28 cellular contexts compared by ENCODE assay signal in the genomic region with DNA sequence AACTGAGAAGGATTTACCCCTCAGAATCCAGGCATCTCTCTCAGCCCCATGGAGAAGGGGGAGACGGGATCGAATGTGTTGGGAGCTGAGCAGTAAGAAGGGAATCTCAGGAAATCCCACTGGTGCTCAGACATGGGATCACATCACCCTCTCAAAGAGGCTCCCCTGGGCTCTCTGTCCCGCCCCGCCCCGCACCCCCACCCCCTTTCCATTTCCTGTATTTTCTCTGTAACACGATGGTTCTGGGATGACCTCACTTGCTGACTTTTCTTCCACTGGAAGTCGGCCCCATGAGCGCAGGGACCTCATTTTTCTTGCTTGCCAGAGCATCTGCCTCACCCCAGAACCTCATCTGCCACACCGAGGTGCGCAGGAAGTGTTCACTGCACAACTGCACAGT.
A peak's percentile ranks its signal among the peaks of the same experiment; 100 is the strongest.
DNase-seq lines count a peak whose midpoint lies in the region; ATAC-seq, FAIRE-seq and TF ChIP-seq lines count a peak whose summit lies in the region.
"Had no signal": no experiment of that assay in that cellular context is flagged by ENCODE, and none has a peak within 500 bp of the region (broad histone marks: within the 10 kb centered on the region; RNA-seq: fewer than 3 reads in every experiment).

No MANE protein-coding gene starts in this region.

- H3K36me3 ChIP-seq in SJCRH30 (no peaks in the 10 kb centered on the region), kidney (ENCODE audit: control insufficient read depth in 1 of 2, insufficient read depth in 2 of 2, low read length in 2 of 2) (no peaks in the 10 kb centered on the region), mammary epithelial cell (ENCODE audit: insufficient read depth, low read length) (no peaks in the 10 kb centered on the region)
- H3K36me3 ChIP-seq: Peyer's patch, right atrium auricular region, thyroid gland, WERI-Rb-1 had no signal

- FAIRE-seq in kidney (lab: Jason Lieb, UNC): no peak
- FAIRE-seq in urothelium cell line (lab: Jason Lieb, UNC): no peak
- FAIRE-seq: A549, endothelial cell of umbilical vein, frontal cortex had no signal

- TF ChIP-seq CTCF in kidney (IDR thresholded peaks at IDR 0.05; ENCODE audit: borderline replicate concordance, extremely low read depth, insufficient read depth) (no peak), mammary epithelial cell (conservative IDR thresholded peaks at IDR 0.05 in 1 of 2, IDR thresholded peaks at IDR 0.05 in 1 of 2; ENCODE audit: extremely low read depth in 1 of 2, insufficient read depth in 1 of 2, low read depth in 1 of 2, low read length in 2 of 2) (no peak)

- DNase-seq in cardiac septum (ENCODE audit: low spot score): peak; percentile 50
- DNase-seq in Right ventricle myocardium inferior (ENCODE audit: missing footprints): no peak
- peak; percentile 45 to 60 for DNase-seq in SJCRH30
- DNase-seq in kidney: peak; percentile 32
- peak; percentile 60 for DNase-seq in urothelium cell line (ENCODE audit: low spot score)
- DNase-seq in SHP77 (lab: John Stamatoyannopoulos, UW): no peak
- DNase-seq in NCI-H1105 (lab: John Stamatoyannopoulos, UW): no peak
- DNase-seq in mammary epithelial cell: no peak
- DNase-seq: activated CD4-positive, alpha-beta T cell treated with anti-CD3 and anti-CD28 coated beads for 48 hours; activated CD8-positive, alpha-beta memory T cell treated with anti-CD3 and anti-CD28 coated beads for 24 hours; activated gamma-delta T cell; activated T-cell treated with anti-CD3 and anti-CD28 coated beads for 4 hours; DND-41; HCEC 1CT; MV-4-11; NCI-H146; NCI-H446 treated with DMSO at 0.1 percent for 48 hours; NCI-H774; stimulated activated CD4-positive, alpha-beta T cell treated with anti-CD3 and anti-CD28 coated beads, Interleukin-12 subunit alpha, Interleukin-12 subunit beta, amount 100 ng/mL, for 4 hours; stimulated activated CD4-positive, alpha-beta T cell treated with anti-CD3 and anti-CD28 coated beads, Interleukin-2, amount 100 ng/mL, for 48 hours; T1000; thyroid gland; WERI-Rb-1 had no signal

- ATAC-seq in Right ventricle myocardium inferior: no peak
- ATAC-seq: A549 had no signal

- H3K9ac ChIP-seq in kidney (ENCODE audit: low read length in 2 of 2) (no peak overlapping the region), mammary epithelial cell (ENCODE audit: insufficient read depth, low read length) (no peak overlapping the region)

- H3K27me3 ChIP-seq in SJCRH30 (no peaks in the 10 kb centered on the region), mammary epithelial cell (ENCODE audit: insufficient read depth, low read length) (no peaks in the 10 kb centered on the region)
- H3K27me3 ChIP-seq: Peyer's patch, right atrium auricular region, thyroid gland had no signal

- H3K4me1 ChIP-seq in SJCRH30 (peaks cover 3% of the 10 kb centered on the region; the same call in 1 of the 2 replicates), kidney (ENCODE audit: control insufficient read depth in 1 of 2, insufficient read depth in 1 of 2, low read depth in 1 of 2, low read length in 2 of 2) (no peaks in the 10 kb centered on the region), mammary epithelial cell (ENCODE audit: insufficient read depth, low read length) (no peaks in the 10 kb centered on the region)
- H3K4me1 ChIP-seq: A549, Peyer's patch, right atrium auricular region, thyroid gland had no signal

- no peaks in the 10 kb centered on the region for H3K9me3 ChIP-seq in SJCRH30 (replicated peaks)
- no peaks in the 10 kb centered on the region for H3K9me3 ChIP-seq in kidney (ENCODE audit: control insufficient read depth in 1 of 2, low read length in 2 of 2)
- H3K9me3 ChIP-seq in mammary epithelial cell (replicated peaks; ENCODE audit: insufficient read depth, low read length): no peaks in the 10 kb centered on the region
- H3K9me3 ChIP-seq: A549, Peyer's patch, right atrium auricular region, thyroid gland had no signal

- H2AFZ ChIP-seq in mammary epithelial cell (ENCODE audit: low read depth, low read length): no peak overlapping the region

- WGBS in mammary epithelial cell (ENCODE audit: low coverage, missing lambda C conversion rate): 79% methylated on average over 5 of the region's 10 CpGs

- BruUV-seq in mammary epithelial cell (replicated peaks; lab: Mats Ljungman, UMichigan): no TSS peak

- in situ Hi-C loops in mammary epithelial cell (cut with MboI; ENCODE audit: low sequenced_read_pairs in 2 of 2): no loop called here

- intact Hi-C loops in cardiac septum (cut with DNase I): no loop called here
- intact Hi-C loops in Right ventricle myocardium inferior (cut with DNase I): no loop called here
- intact Hi-C loops in kidney (cut with DNase I): no loop called here
- intact Hi-C loops in mammary epithelial cell (cut with micrococcal nuclease): no loop called here

- CTCF ChIA-PET in mammary epithelial cell (lab: Charles Lee; ENCODE audit: low non-redundant PET): no interaction called here

- H3K79me2 ChIP-seq in mammary epithelial cell (ENCODE audit: insufficient read depth, low read length): no peaks in the 10 kb centered on the region

- no peaks in the 10 kb centered on the region for H4K20me1 ChIP-seq in mammary epithelial cell (ENCODE audit: insufficient read depth, low read length)

- H3K4me2 ChIP-seq in mammary epithelial cell (ENCODE audit: insufficient read depth, low read depth, low read length): no peak overlapping the region
- H3K4me2 ChIP-seq: A549 had no signal

- no peak overlapping the region for H3K27ac ChIP-seq in SJCRH30
- H3K27ac ChIP-seq in kidney (ENCODE audit: low read depth in 2 of 2, low read length in 2 of 2): no peak overlapping the region
- H3K27ac ChIP-seq in mammary epithelial cell (ENCODE audit: insufficient read depth, low read depth, low read length): no peak overlapping the region
- H3K27ac ChIP-seq: A549, Peyer's patch, right atrium auricular region, thyroid gland, WERI-Rb-1 had no signal

- dilution Hi-C loops in mammary epithelial cell (cut with HindIII; ENCODE audit: low sequenced_read_pairs): loop anchor here (5.0 to 25.0 kb wide), 5 partner anchors 48 to 258 kb away; partner anchors contain the start of gene FERMT3

- no peak overlapping the region for H3K4me3 ChIP-seq in SJCRH30
- no peak overlapping the region for H3K4me3 ChIP-seq in kidney (ENCODE audit: low read length in 2 of 2)
- H3K4me3 ChIP-seq in mammary epithelial cell (replicated peaks in 1 of 3; ENCODE audit: insufficient read depth in 1 of 3, low read depth in 2 of 3, low read length in 3 of 3): no peak overlapping the region
- H3K4me3 ChIP-seq: A549, Peyer's patch, right atrium auricular region, thyroid gland had no signal

Comparison
In these comparisons a context has a peak if more than half of its experiments do, and no peak if none do; other contexts are left out.
1. DNase-seq: peak in cardiac septum (single experiment), SJCRH30 (2 of 2), kidney (single experiment) and urothelium cell line (single experiment); none in Right ventricle myocardium inferior (single experiment), SHP77 (0 of 2), NCI-H1105 (single experiment) and mammary epithelial cell (single experiment).